Comparison of ENCODE assay signal across 8 cellular contexts in the genomic region with DNA sequence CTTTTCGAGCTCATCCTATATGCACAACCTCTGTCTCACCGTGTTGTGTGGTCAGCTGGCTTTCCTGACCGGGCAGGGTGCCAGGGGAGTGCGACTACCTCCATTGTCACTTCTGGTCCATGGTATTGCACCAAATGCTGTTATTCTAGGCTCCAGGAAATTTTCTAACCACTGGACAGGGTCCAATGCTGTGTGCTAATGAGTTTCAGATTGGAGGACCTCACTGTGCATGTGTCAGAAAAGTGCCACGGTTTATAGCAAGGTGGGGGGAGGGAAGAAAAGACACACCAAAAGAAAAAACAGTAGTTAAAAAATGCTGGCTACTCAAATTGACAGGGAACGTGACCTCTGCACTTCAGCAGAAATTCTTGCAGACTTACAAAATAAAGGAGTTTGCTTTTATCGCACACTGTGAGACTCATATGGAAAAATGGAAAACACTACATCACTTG.
A peak's percentile ranks its signal among the peaks of the same experiment; 100 is the strongest.
DNase-seq lines count a peak whose midpoint lies in the region; ATAC-seq and TF ChIP-seq lines count a peak whose summit lies in the region.

No MANE protein-coding gene starts in this region.

- H3K79me2 ChIP-seq in MM.1S (ENCODE audit: low read length): no peaks in the 10 kb centered on the region

- H4K20me1 ChIP-seq in MM.1S (ENCODE audit: insufficient read depth, low read length): no peaks in the 10 kb centered on the region

- H3K27ac ChIP-seq in muscle layer of colon (ENCODE audit: low read depth, low read length) (peak overlapping the region; percentile 53), MM.1S (ENCODE audit: low read length) (no peak overlapping the region)

- H3K4me2 ChIP-seq in MM.1S (ENCODE audit: low read depth, low read length): no peak overlapping the region

- DNase-seq in BE2C (peak; percentile 67), NCI-H146 (lab: John Stamatoyannopoulos, UW) (peak; percentile 63), cardiac fibroblast (ENCODE audit: low read depth in 2 of 2) (peak; percentile 78 to 81), MM.1S (no peak), NCI-H82 (lab: John Stamatoyannopoulos, UW) (no peak)

- H2AFZ ChIP-seq in MM.1S (ENCODE audit: low read length): no peak overlapping the region

- no peaks in the 10 kb centered on the region for H3K27me3 ChIP-seq in BE2C
- no peaks in the 10 kb centered on the region for H3K27me3 ChIP-seq in muscle layer of colon (ENCODE audit: control insufficient read depth in 1 of 2, insufficient read depth in 2 of 2, low read length in 2 of 2)
- no peaks in the 10 kb centered on the region for H3K27me3 ChIP-seq in MM.1S (replicated peaks; ENCODE audit: insufficient read depth, low read length)

- no peaks in the 10 kb centered on the region for H3K36me3 ChIP-seq in BE2C
- peaks cover 4% of the 10 kb centered on the region for H3K36me3 ChIP-seq in muscle layer of colon (ENCODE audit: insufficient read depth, low read length)
- no peaks in the 10 kb centered on the region for H3K36me3 ChIP-seq in MM.1S (replicated peaks; ENCODE audit: insufficient read depth, low read length)

- H3F3A ChIP-seq in MM.1S (ENCODE audit: insufficient read depth, low read length): no peaks in the 10 kb centered on the region

- H3K9me3 ChIP-seq in BE2C (no peaks in the 10 kb centered on the region), muscle layer of colon (ENCODE audit: low read length) (no peaks in the 10 kb centered on the region), MM.1S (replicated peaks; ENCODE audit: insufficient read depth, low read length) (no peaks in the 10 kb centered on the region)

- no peak for TF ChIP-seq CTCF in BE2C (IDR thresholded peaks at IDR 0.05; ENCODE audit: low read depth, low read length)
- no peak for TF ChIP-seq CTCF in cardiac fibroblast (IDR thresholded peaks at IDR 0.05; ENCODE audit: low read depth, low read length)
- no peak for TF ChIP-seq CTCF in MM.1S (IDR thresholded peaks at IDR 0.05; ENCODE audit: low read length)

- H3K9me2 ChIP-seq in MM.1S (replicated peaks; ENCODE audit: insufficient read depth, low read length): no peaks in the 10 kb centered on the region

- ATAC-seq in HG03521 (IDR thresholded peaks at IDR 0.05; ENCODE audit: unreplicated experiment): no peak
- no peak for ATAC-seq in GM19395 (IDR thresholded peaks at IDR 0.05; ENCODE audit: unreplicated experiment)

- H3K4me3 ChIP-seq in BE2C (ENCODE audit: low read depth, low read length) (no peak overlapping the region), cardiac fibroblast (replicated peaks in 1 of 2; ENCODE audit: low read depth in 2 of 2, low read length in 2 of 2) (no peak overlapping the region), muscle layer of colon (ENCODE audit: low read depth in 1 of 2, low read length in 2 of 2) (peak overlapping the region in 1 of 2 donors; percentile 9), MM.1S (ENCODE audit: low read length) (no peak overlapping the region)

- H3K9ac ChIP-seq in muscle layer of colon (ENCODE audit: low read length): no peak overlapping the region
- H3K9ac ChIP-seq in MM.1S (ENCODE audit: low read length): no peak overlapping the region

- H3K4me1 ChIP-seq in BE2C (peaks cover under 1% of the 10 kb centered on the region; the same call in 1 of the 2 replicates), muscle layer of colon (ENCODE audit: insufficient read depth, low read length) (peaks cover 83% of the 10 kb centered on the region), MM.1S (ENCODE audit: low read length) (no peaks in the 10 kb centered on the region)

Comparison
In these comparisons a context has a peak if more than half of its experiments do, and no peak if none do; other contexts are left out.
1. DNase-seq: peak in BE2C (single experiment), NCI-H146 (single experiment) and cardiac fibroblast (2 of 2); none in MM.1S (single experiment) and NCI-H82 (single experiment).